ENCODE assay signal across 1 cellular context in genomic region chr11:126049159-126049558, GRCh38.
TF ChIP-seq lines count a peak whose summit lies in the region.

No MANE protein-coding gene starts in this region.

TF ChIP-seq in HEK293, 187 proteins besides CTCF, POLR2A, EP300 and RAD21 (continued from another document):
- peak; percentile 55; the same call in 1 of the 2 replicates for TF ChIP-seq GLI2 (tag by site-specific recombination; IDR thresholded peaks at IDR 0.05; ENCODE audit: borderline replicate concordance, low read depth)
- no peak for TF ChIP-seq MYNN (tag by site-specific recombination; IDR thresholded peaks at IDR 0.05; ENCODE audit: borderline replicate concordance)
- TF ChIP-seq ZNF449 (tag by site-specific recombination; IDR thresholded peaks at IDR 0.05): no peak
- TF ChIP-seq FEZF1 (tag by site-specific recombination; IDR thresholded peaks at IDR 0.05): 0 out of 2 replicates have a peak, but pooled peaks have one; percentile 35
- TF ChIP-seq ZNF843 (tag by site-specific recombination; IDR thresholded peaks at IDR 0.05): 0 out of 2 replicates have a peak, but pooled peaks have one; percentile 49
- peak; percentile 54 for TF ChIP-seq OSR2 (tag by site-specific recombination; IDR thresholded peaks at IDR 0.05)
- peak; percentile 72 for TF ChIP-seq PRDM6 (tag by site-specific recombination; IDR thresholded peaks at IDR 0.05)
- TF ChIP-seq IKZF3 (tag by site-specific recombination; IDR thresholded peaks at IDR 0.05): peak; percentile 45; the same call in 1 of the 2 replicates
